ENCODE assay signal across 28 cellular contexts in the genomic region with DNA sequence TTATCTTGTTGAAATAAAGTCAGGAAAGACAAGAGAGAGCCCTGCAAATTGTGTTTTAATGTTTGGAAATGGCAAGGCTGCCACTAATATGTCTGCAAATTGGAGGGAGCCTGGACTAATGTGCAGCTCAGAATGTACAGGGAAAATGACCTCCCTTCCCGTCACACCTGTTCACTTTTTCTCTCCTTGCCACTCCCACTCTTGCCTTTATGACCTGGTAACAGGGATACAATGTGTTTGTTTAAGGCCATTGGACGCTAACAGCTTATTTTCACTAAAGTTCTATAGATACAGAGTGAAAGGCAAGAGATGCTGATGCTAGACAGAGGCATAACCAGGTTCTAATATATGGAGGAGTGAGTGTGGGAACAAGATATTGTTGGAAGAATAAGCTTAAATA.
"Had no signal": no experiment of that assay in that cellular context is flagged by ENCODE, and none has a peak within 500 bp of the region (broad histone marks: within the 10 kb centered on the region; RNA-seq: fewer than 3 reads in every experiment).

No MANE protein-coding gene starts in this region.

- H3K36me3 ChIP-seq: breast epithelium, SJSA1 had no signal

- H3K27me3 Mint-ChIP-seq: activated T-cell treated with anti-CD3 and anti-CD28 coated beads, Interleukin-2, amount 50 U/mL, for 24 hours had no signal

- H3K27me3 ChIP-seq: breast epithelium, SJSA1 had no signal

- DNase-seq: activated CD4-positive, alpha-beta T cell treated with anti-CD3 and anti-CD28 coated beads for 48 hours; activated CD4-positive, alpha-beta T cell treated with anti-CD3 and anti-CD28 coated beads, Interleukin-2, amount 50 U/mL, for 48 hours; activated CD4-positive, CD25-positive, alpha-beta regulatory T cell treated with anti-CD3 and anti-CD28 coated beads, Interleukin-2, amount 50 U/mL, for 72 hours; activated CD8-positive, alpha-beta memory T cell treated with anti-CD3 and anti-CD28 coated beads, Interleukin-2, amount 10 ng/mL, durations not matched to agents 7 days and 5 days; activated effector memory CD4-positive, alpha-beta T cell treated with Interleukin-2 at 50 U/mL for 16 hours; activated naive CD4-positive, alpha-beta T cell; activated T-cell treated with anti-CD3 and anti-CD28 coated beads, Interleukin-2, amount 50 U/mL, for 24 hours; aorta; central memory CD4-positive, alpha-beta T cell; KG1; NCI-H1092 treated with DMSO at 0.1 percent for 48 hours; NCI-H1417 treated with DMSO at 0.1 percent for 48 hours; NCI-H1694; NCI-H2029; NCI-H2107; NCI-H524 treated with DMSO at 0.1 percent for 48 hours; PC-3; SHP77; T-helper 17 cell; T-helper 9 cell had no signal

- H3K27ac Mint-ChIP-seq: activated CD8-positive, alpha-beta memory T cell treated with anti-CD3 and anti-CD28 coated beads, Interleukin-2, amount 10 ng/mL, durations not matched to agents 7 days and 5 days; activated naive CD4-positive, alpha-beta T cell treated with anti-CD3 and anti-CD28 coated beads, Interleukin-2, amount 50 U/mL, for 24 hours; activated T-cell treated with anti-CD3 and anti-CD28 coated beads, Interleukin-2, amount 50 U/mL, for 24 hours; activated T-helper 1 cell treated with anti-CD3 and anti-CD28 coated beads, Interleukin-12 subunit alpha, Interleukin-12 subunit beta, Interleukin-2, Interleukin-4 antibody, amounts not matched to agents 30 ng/mL and 10 ng/mL and 1 ng/mL, durations not matched to agents 14 hours and 24 hours and 36 hours; IgD-negative memory B cell; T-helper 17 cell; WTC11 had no signal

- H3K36me3 Mint-ChIP-seq: activated CD8-positive, alpha-beta memory T cell treated with anti-CD3 and anti-CD28 coated beads, Interleukin-2, amount 10 ng/mL, durations not matched to agents 7 days and 5 days; activated naive CD4-positive, alpha-beta T cell treated with anti-CD3 and anti-CD28 coated beads, Interleukin-2, amount 50 U/mL, for 24 hours; IgD-negative memory B cell; WTC11 had no signal

- H3K9me3 ChIP-seq: breast epithelium, SJSA1 had no signal

- H3K4me1 Mint-ChIP-seq: activated CD8-positive, alpha-beta memory T cell treated with anti-CD3 and anti-CD28 coated beads, Interleukin-2, amount 10 ng/mL, durations not matched to agents 7 days and 5 days; activated naive CD4-positive, alpha-beta T cell treated with anti-CD3 and anti-CD28 coated beads, Interleukin-2, amount 50 U/mL, for 24 hours; IgD-negative memory B cell; T-helper 17 cell had no signal

- H3K4me1 ChIP-seq: breast epithelium, SJSA1 had no signal

- H3K4me3 Mint-ChIP-seq: activated CD8-positive, alpha-beta memory T cell treated with anti-CD3 and anti-CD28 coated beads, Interleukin-2, amount 10 ng/mL, durations not matched to agents 7 days and 5 days; activated naive CD4-positive, alpha-beta T cell treated with anti-CD3 and anti-CD28 coated beads, Interleukin-2, amount 50 U/mL, for 24 hours; activated T-cell treated with anti-CD3 and anti-CD28 coated beads, Interleukin-2, amount 50 U/mL, for 24 hours; activated T-helper 1 cell treated with anti-CD3 and anti-CD28 coated beads, Interleukin-12 subunit alpha, Interleukin-12 subunit beta, Interleukin-2, Interleukin-4 antibody, amounts not matched to agents 30 ng/mL and 10 ng/mL and 1 ng/mL, durations not matched to agents 14 hours and 24 hours and 36 hours; IgD-negative memory B cell; T-helper 17 cell; WTC11 had no signal

- FAIRE-seq: RCC 7860 had no signal

- ATAC-seq: activated CD8-positive, alpha-beta memory T cell treated with anti-CD3 and anti-CD28 coated beads, Interleukin-2, amount 10 ng/mL, durations not matched to agents 7 days and 5 days; PC-3; SK-N-SH treated with all-trans-retinoic acid at 6 μM for 48 hours; T-helper 17 cell had no signal

- H3K9me3 Mint-ChIP-seq: activated naive CD4-positive, alpha-beta T cell treated with anti-CD3 and anti-CD28 coated beads, Interleukin-2, amount 50 U/mL, for 24 hours; activated T-cell treated with anti-CD3 and anti-CD28 coated beads, Interleukin-2, amount 50 U/mL, for 24 hours; activated T-helper 1 cell treated with anti-CD3 and anti-CD28 coated beads, Interleukin-12 subunit alpha, Interleukin-12 subunit beta, Interleukin-2, Interleukin-4 antibody, amounts not matched to agents 30 ng/mL and 10 ng/mL and 1 ng/mL, durations not matched to agents 14 hours and 24 hours and 36 hours; IgD-negative memory B cell; WTC11 had no signal

- H3K27ac ChIP-seq: breast epithelium, SJSA1 had no signal

- H3K4me3 ChIP-seq: breast epithelium, SJSA1 had no signal
